ENCODE assay signal across 1 cellular context in the genomic region with DNA sequence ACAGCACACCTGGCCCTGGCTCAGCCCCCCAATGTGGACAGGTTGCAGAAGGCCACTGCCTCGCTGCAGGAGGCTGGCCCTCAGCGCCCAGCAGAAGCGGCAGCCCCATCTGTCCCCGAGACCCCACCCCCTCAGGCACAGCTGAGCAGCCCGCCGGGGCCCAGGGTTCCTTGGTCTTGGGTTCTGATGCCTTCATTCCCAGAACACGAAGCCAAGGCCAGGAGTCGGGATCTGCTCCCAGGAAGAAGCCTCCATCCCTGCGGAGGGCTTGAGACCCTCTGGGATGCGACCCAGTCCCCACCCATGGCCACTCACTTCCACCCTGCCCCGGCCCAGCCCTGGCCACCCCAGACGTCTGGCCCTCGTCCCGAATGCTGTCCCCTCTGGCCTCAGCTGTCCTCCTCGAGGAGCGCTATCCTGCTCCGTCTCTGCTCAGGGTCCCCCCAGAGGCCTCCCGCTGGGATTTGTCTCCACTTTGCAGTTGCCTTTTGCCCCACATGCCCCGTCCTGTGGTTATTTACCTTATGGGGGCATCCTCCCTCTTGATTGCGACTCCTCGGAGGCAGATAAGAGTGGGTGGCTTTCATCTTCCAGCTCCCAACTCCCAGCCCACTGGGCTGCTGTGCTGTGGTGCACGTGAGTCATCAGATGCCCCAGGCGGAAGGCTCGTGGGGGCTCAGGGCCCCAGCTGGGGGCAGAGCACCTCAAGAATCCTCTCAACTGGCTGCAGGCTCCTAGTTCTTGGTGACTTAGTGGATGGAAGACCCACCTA.
TF ChIP-seq lines count a peak whose summit lies in the region.

No MANE protein-coding gene starts in this region.

TF ChIP-seq in HEK293, 187 proteins besides CTCF, POLR2A, EP300 and RAD21 (continued from another document):
- TF ChIP-seq, protein P1, sequence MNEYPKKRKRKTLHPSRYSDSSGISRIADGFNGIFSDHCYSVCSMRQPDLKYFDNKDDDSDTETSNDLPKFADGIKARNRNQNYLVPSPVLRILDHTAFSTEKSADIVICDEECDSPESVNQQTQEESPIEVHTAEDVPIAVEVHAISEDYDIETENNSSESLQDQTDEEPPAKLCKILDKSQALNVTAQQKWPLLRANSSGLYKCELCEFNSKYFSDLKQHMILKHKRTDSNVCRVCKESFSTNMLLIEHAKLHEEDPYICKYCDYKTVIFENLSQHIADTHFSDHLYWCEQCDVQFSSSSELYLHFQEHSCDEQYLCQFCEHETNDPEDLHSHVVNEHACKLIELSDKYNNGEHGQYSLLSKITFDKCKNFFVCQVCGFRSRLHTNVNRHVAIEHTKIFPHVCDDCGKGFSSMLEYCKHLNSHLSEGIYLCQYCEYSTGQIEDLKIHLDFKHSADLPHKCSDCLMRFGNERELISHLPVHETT (tag by site-specific recombination; IDR thresholded peaks at IDR 0.05): no peak
- TF ChIP-seq ZNF701 (tag by site-specific recombination; IDR thresholded peaks at IDR 0.05) (no peak), ZFHX2 (tag by site-specific recombination; conservative IDR thresholded peaks at IDR 0.05) (peak; percentile 86), EGR2 (tag by site-specific recombination; IDR thresholded peaks at IDR 0.05; ENCODE audit: low read depth) (peak; percentile 93), MYNN (tag by site-specific recombination; IDR thresholded peaks at IDR 0.05; ENCODE audit: borderline replicate concordance) (no peak), ZNF747 (tag by site-specific recombination; IDR thresholded peaks at IDR 0.05) (no peak), ZNF544 (tag by site-specific recombination; IDR thresholded peaks at IDR 0.05) (no peak), ZIC2 (tag by site-specific recombination; IDR thresholded peaks at IDR 0.05) (peak; percentile 27; the same call in 1 of the 2 replicates), ZFP41 (tag by site-specific recombination; IDR thresholded peaks at IDR 0.05; ENCODE audit: borderline replicate concordance) (no peak), ZNF48 (tag by site-specific recombination; IDR thresholded peaks at IDR 0.05) (no peak)
- TF ChIP-seq, protein P2, sequence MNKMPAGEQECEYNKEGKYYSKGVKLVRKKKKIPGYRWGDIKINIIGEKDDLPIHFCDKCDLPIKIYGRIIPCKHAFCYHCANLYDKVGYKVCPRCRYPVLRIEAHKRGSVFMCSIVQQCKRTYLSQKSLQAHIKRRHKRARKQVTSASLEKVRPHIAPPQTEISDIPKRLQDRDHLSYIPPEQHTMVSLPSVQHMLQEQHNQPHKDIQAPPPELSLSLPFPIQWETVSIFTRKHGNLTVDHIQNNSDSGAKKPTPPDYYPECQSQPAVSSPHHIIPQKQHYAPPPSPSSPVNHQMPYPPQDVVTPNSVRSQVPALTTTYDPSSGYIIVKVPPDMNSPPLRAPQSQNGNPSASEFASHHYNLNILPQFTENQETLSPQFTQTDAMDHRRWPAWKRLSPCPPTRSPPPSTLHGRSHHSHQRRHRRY (tag by site-specific recombination; IDR thresholded peaks at IDR 0.05): no peak
- TF ChIP-seq, protein P3, sequence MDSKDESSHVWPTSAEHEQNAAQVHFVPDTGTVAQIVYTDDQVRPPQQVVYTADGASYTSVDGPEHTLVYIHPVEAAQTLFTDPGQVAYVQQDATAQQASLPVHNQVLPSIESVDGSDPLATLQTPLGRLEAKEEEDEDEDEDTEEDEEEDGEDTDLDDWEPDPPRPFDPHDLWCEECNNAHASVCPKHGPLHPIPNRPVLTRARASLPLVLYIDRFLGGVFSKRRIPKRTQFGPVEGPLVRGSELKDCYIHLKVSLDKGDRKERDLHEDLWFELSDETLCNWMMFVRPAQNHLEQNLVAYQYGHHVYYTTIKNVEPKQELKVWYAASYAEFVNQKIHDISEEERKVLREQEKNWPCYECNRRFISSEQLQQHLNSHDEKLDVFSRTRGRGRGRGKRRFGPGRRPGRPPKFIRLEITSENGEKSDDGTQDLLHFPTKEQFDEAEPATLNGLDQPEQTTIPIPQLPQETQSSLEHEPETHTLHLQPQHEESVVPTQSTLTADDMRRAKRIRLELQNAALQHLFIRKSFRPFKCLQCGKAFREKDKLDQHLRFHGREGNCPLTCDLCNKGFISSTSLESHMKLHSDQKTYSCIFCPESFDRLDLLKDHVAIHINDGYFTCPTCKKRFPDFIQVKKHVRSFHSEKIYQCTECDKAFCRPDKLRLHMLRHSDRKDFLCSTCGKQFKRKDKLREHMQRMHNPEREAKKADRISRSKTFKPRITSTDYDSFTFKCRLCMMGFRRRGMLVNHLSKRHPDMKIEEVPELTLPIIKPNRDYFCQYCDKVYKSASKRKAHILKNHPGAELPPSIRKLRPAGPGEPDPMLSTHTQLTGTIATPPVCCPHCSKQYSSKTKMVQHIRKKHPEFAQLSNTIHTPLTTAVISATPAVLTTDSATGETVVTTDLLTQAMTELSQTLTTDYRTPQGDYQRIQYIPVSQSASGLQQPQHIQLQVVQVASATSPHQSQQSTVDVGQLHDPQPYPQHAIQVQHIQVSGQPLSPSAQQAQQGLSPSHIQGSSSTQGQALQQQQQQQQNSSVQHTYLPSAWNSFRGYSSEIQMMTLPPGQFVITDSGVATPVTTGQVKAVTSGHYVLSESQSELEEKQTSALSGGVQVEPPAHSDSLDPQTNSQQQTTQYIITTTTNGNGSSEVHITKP (tag by site-specific recombination; IDR thresholded peaks at IDR 0.05): no peak
- TF ChIP-seq, protein P4, sequence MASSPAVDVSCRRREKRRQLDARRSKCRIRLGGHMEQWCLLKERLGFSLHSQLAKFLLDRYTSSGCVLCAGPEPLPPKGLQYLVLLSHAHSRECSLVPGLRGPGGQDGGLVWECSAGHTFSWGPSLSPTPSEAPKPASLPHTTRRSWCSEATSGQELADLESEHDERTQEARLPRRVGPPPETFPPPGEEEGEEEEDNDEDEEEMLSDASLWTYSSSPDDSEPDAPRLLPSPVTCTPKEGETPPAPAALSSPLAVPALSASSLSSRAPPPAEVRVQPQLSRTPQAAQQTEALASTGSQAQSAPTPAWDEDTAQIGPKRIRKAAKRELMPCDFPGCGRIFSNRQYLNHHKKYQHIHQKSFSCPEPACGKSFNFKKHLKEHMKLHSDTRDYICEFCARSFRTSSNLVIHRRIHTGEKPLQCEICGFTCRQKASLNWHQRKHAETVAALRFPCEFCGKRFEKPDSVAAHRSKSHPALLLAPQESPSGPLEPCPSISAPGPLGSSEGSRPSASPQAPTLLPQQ (tag by site-specific recombination; IDR thresholded peaks at IDR 0.05): no peak
